Comparison of ENCODE assay signal across 8 cellular contexts in the genomic region with DNA sequence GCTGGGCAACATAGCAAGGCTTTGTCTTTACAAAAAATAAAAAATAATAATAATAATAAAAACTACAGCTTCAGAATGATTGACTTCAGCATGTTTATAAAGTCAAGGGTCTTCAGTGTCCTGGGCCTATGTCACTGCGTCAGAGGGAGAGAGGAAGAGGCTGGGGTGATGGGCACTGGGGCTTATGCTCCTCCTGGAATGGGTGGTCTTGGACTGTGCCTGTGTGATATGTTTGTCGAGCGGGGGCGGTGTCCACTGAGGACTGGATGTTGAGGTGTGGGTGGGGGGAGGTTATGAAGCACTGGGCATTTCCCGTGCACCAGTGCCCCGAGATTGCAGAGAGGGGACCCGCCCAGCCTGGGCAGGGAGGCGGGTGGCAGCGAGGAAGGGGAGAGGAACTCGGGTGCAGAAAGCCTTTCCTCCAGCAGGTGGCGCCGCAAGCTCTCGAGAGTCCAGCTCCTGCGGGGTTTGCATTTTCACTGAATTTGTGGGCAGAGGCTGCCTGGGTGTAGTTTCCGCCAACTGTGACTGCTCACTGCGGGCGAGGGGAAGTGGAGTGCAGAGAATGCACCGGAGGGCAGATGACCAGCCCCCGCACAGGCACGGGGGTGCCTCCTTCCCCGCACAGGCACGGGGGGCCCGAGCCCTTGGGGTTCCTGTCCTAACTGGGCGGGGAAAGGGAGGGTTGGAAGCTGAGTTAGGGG.
DNase-seq lines count a peak whose midpoint lies in the region; ATAC-seq, FAIRE-seq and TF ChIP-seq lines count a peak whose summit lies in the region.

No MANE protein-coding gene starts in this region.

- POLR2A ChIA-PET in Caco-2 (lab: Charles Lee) (no interaction called here), endothelial cell of umbilical vein (lab: Charles Lee) (no interaction called here)

- H3K9ac ChIP-seq in HUES6 (ENCODE audit: low read length) (no peak overlapping the region), endothelial cell of umbilical vein (replicated peaks; ENCODE audit: extremely low read depth, insufficient read depth, low read length) (no peak overlapping the region)

- no peaks in the 10 kb centered on the region for H3K79me2 ChIP-seq in endothelial cell of umbilical vein (ENCODE audit: control insufficient read depth, insufficient read depth, low read length)

- dilution Hi-C loops in endothelial cell of umbilical vein (cut with MboI; ENCODE audit: extremely low pct_ligation_motif_present, low sequenced_read_pairs) = no loop called here

- peak overlapping the region; percentile 41 for H3K4me3 Mint-ChIP-seq in Caco-2 (ENCODE audit: unreplicated experiment)
- peak overlapping the region; percentile 67 for H3K4me3 Mint-ChIP-seq in activated CD8-positive, alpha-beta memory T cell treated with anti-CD3 and anti-CD28 coated beads, Interleukin-2, amount 10 ng/mL, durations not matched to agents 7 days and 5 days

- DNase-seq in Caco-2 (peak; percentile 83 to 89), NOMO-1 (lab: John Stamatoyannopoulos, UW; ENCODE audit: unreplicated experiment in 2 of 2) (peak; percentile 81 to 91), endothelial cell of umbilical vein (ENCODE audit: low read depth, low spot score) (peak; percentile 78), mucosa of descending colon (peak; percentile 94 to 98 (median 96))
- DNase-seq in activated CD8-positive, alpha-beta memory T cell treated with anti-CD3 and anti-CD28 coated beads, Interleukin-2, amount 10 ng/mL, durations not matched to agents 7 days and 5 days = peak; percentile 97
- peak; percentile 89 to 97 for DNase-seq in stimulated activated CD8-positive, alpha-beta memory T cell treated with anti-CD3 and anti-CD28 coated beads, Interleukin-4, amount 100 ng/mL, for 4 hours (ENCODE audit: low read depth in 2 of 2, low spot score in 1 of 2)

- H3K4me1 ChIP-seq in Caco-2 = peaks cover 15% of the 10 kb centered on the region
- H3K4me1 ChIP-seq in HUES6 (ENCODE audit: control insufficient read depth, insufficient read depth, low read length) = peaks cover 10% of the 10 kb centered on the region
- peaks cover 5% of the 10 kb centered on the region for H3K4me1 ChIP-seq in endothelial cell of umbilical vein (ENCODE audit: control insufficient read depth, extremely low read depth, insufficient read depth, low read length)
- H3K4me1 ChIP-seq in mucosa of descending colon (ENCODE audit: low read depth) = peaks cover 39% of the 10 kb centered on the region

- no peaks in the 10 kb centered on the region for H4K20me1 ChIP-seq in endothelial cell of umbilical vein (replicated peaks; ENCODE audit: control insufficient read depth, extremely low read depth, insufficient read depth, low read length)

- peak overlapping the region; percentile 40 for H2AFZ ChIP-seq in endothelial cell of umbilical vein (ENCODE audit: low read depth, low read length)

- no peaks in the 10 kb centered on the region for H3K27me3 Mint-ChIP-seq in Caco-2 (ENCODE audit: insufficient read depth, unreplicated experiment)
- H3K27me3 Mint-ChIP-seq in activated CD8-positive, alpha-beta memory T cell treated with anti-CD3 and anti-CD28 coated beads, Interleukin-2, amount 10 ng/mL, durations not matched to agents 7 days and 5 days = no peaks in the 10 kb centered on the region

- FAIRE-seq in endothelial cell of umbilical vein (lab: Jason Lieb, UNC) = peak; percentile 94

- CTCF ChIA-PET in Caco-2 (lab: Charles Lee) (interaction anchor here (0.6 to 3.4 kb wide), 7 partner anchors 9 to 1678 kb away, joined by 3 to 20 read pairs (median 5); a partner anchor contains a TSS), endothelial cell of umbilical vein (lab: Charles Lee) (interaction anchor here (0.7 to 5.3 kb wide), 30 partner anchors 8 to 211 kb away, joined by 3 to 93 read pairs (median 6); no protein-coding TSS in a partner anchor)
- CTCF ChIA-PET in activated CD8-positive, alpha-beta memory T cell treated with anti-CD3 and anti-CD28 coated beads, Interleukin-2, amount 10 ng/mL, durations not matched to agents 7 days and 5 days (lab: Charles Lee) = interaction anchor here (0.7 to 5.9 kb wide), 38 partner anchors 10 to 682 kb away, joined by 3 to 58 read pairs (median 6); no protein-coding TSS in a partner anchor

- peak; percentile 55 for ATAC-seq in GM21360 (IDR thresholded peaks at IDR 0.05; ENCODE audit: unreplicated experiment)
- peak; percentile 92 for ATAC-seq in activated CD8-positive, alpha-beta memory T cell treated with anti-CD3 and anti-CD28 coated beads, Interleukin-2, amount 10 ng/mL, durations not matched to agents 7 days and 5 days
- ATAC-seq in mucosa of descending colon = peak; percentile 86

- H3K36me3 ChIP-seq in Caco-2 (ENCODE audit: control insufficient read depth, insufficient read depth, low read length) = no peaks in the 10 kb centered on the region; the same call in 1 of the 2 replicates
- no peaks in the 10 kb centered on the region for H3K36me3 ChIP-seq in HUES6 (ENCODE audit: control insufficient read depth, insufficient read depth, low read length)
- no peaks in the 10 kb centered on the region for H3K36me3 ChIP-seq in endothelial cell of umbilical vein (ENCODE audit: control insufficient read depth in 2 of 2, extremely low read depth in 1 of 2, insufficient read depth in 2 of 2, low read length in 2 of 2)
- H3K36me3 ChIP-seq in mucosa of descending colon (ENCODE audit: low read depth) = no peaks in the 10 kb centered on the region

- TF ChIP-seq POLR2A in endothelial cell of umbilical vein (IDR thresholded peaks at IDR 0.05; ENCODE audit: low read depth, low read length) = no peak

- intact Hi-C loops in Caco-2 (cut with micrococcal nuclease; ENCODE audit: unreplicated experiment) = loop anchor here (1.0 to 5.0 kb wide), 3 partner anchors 61 to 164 kb away; no protein-coding TSS in a partner anchor
- intact Hi-C loops in endothelial cell of umbilical vein (cut with micrococcal nuclease) = loop anchor here (1.0 kb wide), 5 partner anchors 43 to 164 kb away; no protein-coding TSS in a partner anchor
- intact Hi-C loops in mucosa of descending colon (cut with DNase I, micrococcal nuclease) = loop anchor here (5.0 kb wide), 2 partner anchors 161 to 166 kb away; no protein-coding TSS in a partner anchor

- H3K4me1 Mint-ChIP-seq in Caco-2 (ENCODE audit: low read depth, unreplicated experiment) = peaks cover 34% of the 10 kb centered on the region
- H3K4me1 Mint-ChIP-seq in activated CD8-positive, alpha-beta memory T cell treated with anti-CD3 and anti-CD28 coated beads, Interleukin-2, amount 10 ng/mL, durations not matched to agents 7 days and 5 days = peaks cover 34% of the 10 kb centered on the region

- TF ChIP-seq CTCF in Caco-2 (IDR thresholded peaks at IDR 0.05; ENCODE audit: insufficient read depth in 1 of 2, low read depth in 1 of 2, low read length in 1 of 2, severe bottlenecking in 1 of 2, unreplicated experiment in 1 of 2) (peak; percentile 91 to 94), endothelial cell of umbilical vein (IDR thresholded peaks at IDR 0.05; ENCODE audit: extremely low read depth in 1 of 2, insufficient read depth in 1 of 2, low read depth in 1 of 2, low read length in 2 of 2) (peak; percentile 85 to 95), mucosa of descending colon (IDR thresholded peaks at IDR 0.05) (peak; percentile 86)

- peak overlapping the region; percentile 32 for H3K4me2 ChIP-seq in endothelial cell of umbilical vein (ENCODE audit: insufficient read depth, low read length)

- BruUV-seq in Caco-2 (replicated peaks; lab: Mats Ljungman, UMichigan) (no TSS peak), endothelial cell of umbilical vein (replicated peaks; lab: Mats Ljungman, UMichigan) (no TSS peak)

- H3K36me3 Mint-ChIP-seq in Caco-2 (ENCODE audit: insufficient read depth, unreplicated experiment) = peaks cover 46% of the 10 kb centered on the region
- H3K36me3 Mint-ChIP-seq in activated CD8-positive, alpha-beta memory T cell treated with anti-CD3 and anti-CD28 coated beads, Interleukin-2, amount 10 ng/mL, durations not matched to agents 7 days and 5 days = peaks cover 12% of the 10 kb centered on the region

- H3K4me3 ChIP-seq in Caco-2 (ENCODE audit: low read depth, low read length) (no peak overlapping the region), HUES6 (ENCODE audit: low read depth, low read length) (0 out of 2 replicates have a peak overlapping the region, but pooled peaks have one; percentile 17), endothelial cell of umbilical vein (replicated peaks in 1 of 3; ENCODE audit: insufficient read depth in 1 of 3, low read depth in 1 of 3, low read length in 3 of 3) (peak overlapping the region in 1 of 3 experiments; percentile 14), mucosa of descending colon (no peak overlapping the region)

- H3K27ac Mint-ChIP-seq in Caco-2 (ENCODE audit: unreplicated experiment) = peak overlapping the region; percentile 56
- peak overlapping the region; percentile 89 for H3K27ac Mint-ChIP-seq in activated CD8-positive, alpha-beta memory T cell treated with anti-CD3 and anti-CD28 coated beads, Interleukin-2, amount 10 ng/mL, durations not matched to agents 7 days and 5 days

- H3K27ac ChIP-seq in HUES6 (ENCODE audit: low read depth, low read length) = no peak overlapping the region
- no peak overlapping the region for H3K27ac ChIP-seq in endothelial cell of umbilical vein (ENCODE audit: insufficient read depth, low read depth, low read length)

- H3K27me3 ChIP-seq in Caco-2 (replicated peaks; ENCODE audit: control insufficient read depth, insufficient read depth, low read length) = no peaks in the 10 kb centered on the region
- no peaks in the 10 kb centered on the region for H3K27me3 ChIP-seq in HUES6 (ENCODE audit: control insufficient read depth, insufficient read depth, low read length)
- H3K27me3 ChIP-seq in endothelial cell of umbilical vein (ENCODE audit: control insufficient read depth in 2 of 2, insufficient read depth in 2 of 2, low read length in 2 of 2) = no peaks in the 10 kb centered on the region

- peaks cover 2% of the 10 kb centered on the region for H3K9me3 Mint-ChIP-seq in Caco-2 (ENCODE audit: unreplicated experiment)
- H3K9me3 Mint-ChIP-seq in activated CD8-positive, alpha-beta memory T cell treated with anti-CD3 and anti-CD28 coated beads, Interleukin-2, amount 10 ng/mL, durations not matched to agents 7 days and 5 days (ENCODE audit: low read depth) = peaks cover 2% of the 10 kb centered on the region

- peaks cover under 1% of the 10 kb centered on the region; the same call in 1 of the 2 replicates for H3K9me3 ChIP-seq in Caco-2
- H3K9me3 ChIP-seq in HUES6 (ENCODE audit: control insufficient read depth, insufficient read depth, low read depth, low read length) = no peaks in the 10 kb centered on the region; the same call in 1 of the 2 replicates
- H3K9me3 ChIP-seq in endothelial cell of umbilical vein (replicated peaks; ENCODE audit: control insufficient read depth, insufficient read depth, low read length) = no peaks in the 10 kb centered on the region
- H3K9me3 ChIP-seq in mucosa of descending colon = no peaks in the 10 kb centered on the region

- no peaks in the 10 kb centered on the region for H3K9me1 ChIP-seq in endothelial cell of umbilical vein (replicated peaks; ENCODE audit: control insufficient read depth, extremely low read depth, insufficient read depth, low read length)

TF ChIP-seq in endothelial cell of umbilical vein, 7 proteins besides CTCF, POLR2A, EP300 and RAD21 (continues in another document):
- TF ChIP-seq POLR2AphosphoS5 (IDR thresholded peaks at IDR 0.05; ENCODE audit: insufficient read depth, low read depth, low read length) (peak; percentile 36), JUN (IDR thresholded peaks at IDR 0.05; ENCODE audit: borderline replicate concordance, insufficient read depth, insufficient read length, low read depth) (no peak)
